In genomic region chr19:49846408-49846807, GRCh38 we compare ENCODE assay signal across 14 cellular contexts. TPM values are rescaled to one million over a fixed set of nuclear protein-coding genes. Genes with fewer than 3 reads are reported as not detected.
A peak's percentile ranks its signal among the peaks of the same experiment; 100 is the strongest.
DNase-seq lines count a peak whose midpoint lies in the region; ATAC-seq, FAIRE-seq and TF ChIP-seq lines count a peak whose summit lies in the region.
"Had no signal": no experiment of that assay in that cellular context is flagged by ENCODE, and none has a peak within 500 bp of the region (broad histone marks: within the 10 kb centered on the region; RNA-seq: fewer than 3 reads in every experiment).

No MANE protein-coding gene starts in this region.

- CTCF ChIA-PET in HepG2 (lab: Yijun Ruan, JAX; ENCODE audit: low intra/inter-chr PET ratio, low total read pairs): no interaction called here

- WGBS in HepG2 (ENCODE audit: low lambda C conversion rate): 78% methylated on average over 5 of the region's 5 CpGs
- WGBS in right lobe of liver (ENCODE audit: insufficient coverage, low coverage, low lambda C conversion rate, missing lambda C conversion rate): 67% methylated on average over 4 of the region's 5 CpGs
- WGBS in psoas muscle, 3 donors: 72 to 86% (median 82%) methylated on average over 5 of the region's 5 CpGs

- no peak overlapping the region for H3K4me2 ChIP-seq in HepG2 (ENCODE audit: low read depth, low read length)
- H3K4me2 ChIP-seq: BLaER1 had no signal

- H3K4me3 ChIP-seq in HepG2 (replicated peaks in 1 of 3; ENCODE audit: insufficient read depth in 1 of 3, low read depth in 2 of 3, low read length in 3 of 3): no peak overlapping the region
- H3K4me3 ChIP-seq in right lobe of liver: no peak overlapping the region
- H3K4me3 ChIP-seq in psoas muscle: no peak overlapping the region
- H3K4me3 ChIP-seq: BLaER1 had no signal

- no peak overlapping the region for H2AFZ ChIP-seq in HepG2 (ENCODE audit: low read length)

- intact Hi-C loops in HepG2 (cut with micrococcal nuclease; ENCODE audit: unreplicated experiment) (no loop called here), right lobe of liver (cut with DNase I) (no loop called here), psoas muscle (cut with DNase I) (no loop called here)

- ATAC-seq in HepG2 (no peak), right lobe of liver (no peak), naive B cell (ENCODE audit: low read depth in 2 of 2) (no peak), psoas muscle (no peak), GM19328 (IDR thresholded peaks at IDR 0.05; ENCODE audit: unreplicated experiment) (no peak), SK-N-SH treated with all-trans-retinoic acid at 6 μM for 48 hours (no peak), GM21423 (IDR thresholded peaks at IDR 0.05; ENCODE audit: unreplicated experiment) (no peak)

- BruUV-seq in HepG2 (replicated peaks; lab: Mats Ljungman, UMichigan): no TSS peak

- H3K36me3 ChIP-seq in HepG2 (replicated peaks in 1 of 2; ENCODE audit: control insufficient read depth in 1 of 2, insufficient read depth in 2 of 2, low read length in 2 of 2) (no peaks in the 10 kb centered on the region), right lobe of liver (no peaks in the 10 kb centered on the region), psoas muscle (ENCODE audit: insufficient read depth in 1 of 2, low read depth in 1 of 2) (no peaks in the 10 kb centered on the region)

- H3K9ac ChIP-seq in HepG2 (ENCODE audit: insufficient read depth, low read depth, low read length): no peak overlapping the region
- H3K9ac ChIP-seq: BLaER1 had no signal

- peaks cover 22 to 70% (median 56%) of the 10 kb centered on the region in 3 donors for H3K4me1 Mint-ChIP-seq in naive B cell

- TF ChIP-seq POLR2A in HepG2 (IDR thresholded peaks at IDR 0.05; ENCODE audit: insufficient read depth in 1 of 2, low read depth in 2 of 2, low read length in 2 of 2) (no peak), right lobe of liver (IDR thresholded peaks at IDR 0.05) (no peak)

- POLR2A ChIA-PET in HepG2 (lab: Yijun Ruan, JAX): no interaction called here

- TF ChIP-seq RAD21 in HepG2 (CRISPR knock-in tag; IDR thresholded peaks at IDR 0.05): no peak

- peaks cover 0 to 5% (median 0%) of the 10 kb centered on the region in 7 donors for H3K9me3 Mint-ChIP-seq in naive B cell

- peak overlapping the region in 5 of 8 donors; percentile 16 to 55 (median 35) for H3K4me3 Mint-ChIP-seq in naive B cell

- no peaks in the 10 kb centered on the region for H3K9me3 ChIP-seq in HepG2 (ENCODE audit: low read length)
- no peaks in the 10 kb centered on the region for H3K9me3 ChIP-seq in right lobe of liver
- no peaks in the 10 kb centered on the region for H3K9me3 ChIP-seq in psoas muscle

- H3K27me3 ChIP-seq in HepG2 (ENCODE audit: control insufficient read depth in 1 of 2, insufficient read depth in 2 of 2, low read length in 2 of 2): no peaks in the 10 kb centered on the region
- no peaks in the 10 kb centered on the region for H3K27me3 ChIP-seq in right lobe of liver
- H3K27me3 ChIP-seq in psoas muscle (ENCODE audit: insufficient read depth in 3 of 3, low read length in 2 of 3): no peaks in the 10 kb centered on the region
- H3K27me3 ChIP-seq: BLaER1 had no signal

- H4K20me1 ChIP-seq in HepG2 (ENCODE audit: insufficient read depth, low read length): no peaks in the 10 kb centered on the region

- H3K27ac ChIP-seq in HepG2 (ENCODE audit: extremely low read length, insufficient read depth, low read length) (no peak overlapping the region), right lobe of liver (no peak overlapping the region), psoas muscle (peak overlapping the region; percentile 72)
- H3K27ac ChIP-seq: 22Rv1, BLaER1, HL-60 had no signal

- H3K79me2 ChIP-seq in HepG2 (ENCODE audit: insufficient read depth, low read length): no peaks in the 10 kb centered on the region

- peak overlapping the region in 2 of 6 donors; percentile 31 to 52 for H3K27ac Mint-ChIP-seq in naive B cell

- TF ChIP-seq EP300 in HepG2 (IDR thresholded peaks at IDR 0.05; ENCODE audit: low read depth in 2 of 2, low read length in 2 of 2) (no peak), HepG2 (CRISPR knock-in tag; IDR thresholded peaks at IDR 0.05; ENCODE audit: borderline replicate concordance) (no peak)

- no peaks in the 10 kb centered on the region for H3K27me3 Mint-ChIP-seq in naive B cell

- H3K36me3 Mint-ChIP-seq in naive B cell: no peaks in the 10 kb centered on the region

- TF ChIP-seq CTCF in HepG2 (CRISPR knock-in tag; IDR thresholded peaks at IDR 0.05): no peak
- no peak for TF ChIP-seq CTCF in right lobe of liver (IDR thresholded peaks at IDR 0.05)
- TF ChIP-seq CTCF in psoas muscle (IDR thresholded peaks at IDR 0.05): no peak

- no peak for DNase-seq in HepG2 (ENCODE audit: low spot score)
- no peak for DNase-seq in right lobe of liver
- no peak for DNase-seq in naive B cell
- no peak for DNase-seq in psoas muscle
- DNase-seq: DMS53, GF-D8, HCEC 1CT, KBM-7 had no signal

- FAIRE-seq in HepG2 (lab: Jason Lieb, UNC): no peak

- H3K4me1 ChIP-seq in HepG2 (ENCODE audit: insufficient read depth, low read length) (peaks cover 21% of the 10 kb centered on the region), right lobe of liver (peaks cover 0 to 5% (median 1%) of the 10 kb centered on the region in 4 donors), psoas muscle (peaks cover 21% of the 10 kb centered on the region)

- in situ Hi-C loops in HepG2 (cut with HindIII; ENCODE audit: extremely low pct_ligation_motif_present, low pct_unique_long_range_greater_than_20kb): no loop called here

RNA-seq across cellular contexts. Expression of gene PTOV1, which starts 4.6 kb away (rescaled TPM):
- total RNA-seq in HepG2 (2016; rRNA removed; fragmentation: Illumina TruSeq; extraction: Trizol) (59.4 and 68.5 TPM in 2 replicates), right lobe of liver (10 to 100 TPM; 44.4 to 93.0 (median 69.6) TPM), psoas muscle (100 to 1,000 TPM in 3 of 4 donors, 10 to 100 TPM in 1; 93.2 to 189 (median 151) TPM)
- total RNA-seq in HepG2 (2016; cell fraction: cytosol; rRNA removed; fragmentation: Illumina TruSeq; extraction: Trizol; ENCODE audit: low read depth): 30.7 and 36.0 TPM in 2 replicates
- total RNA-seq in HepG2 (2016; cell fraction: insoluble cytoplasmic fraction; rRNA removed; fragmentation: Illumina TruSeq; extraction: Trizol): 67.3 and 74.4 TPM in 2 replicates
- 45.7 and 54.4 TPM in 2 replicates for total RNA-seq in HepG2 (2016; cell fraction: membrane; rRNA removed; fragmentation: Illumina TruSeq; extraction: Trizol)
- 68.2 and 84.3 TPM in 2 replicates for total RNA-seq in HepG2 (2016; cell fraction: nucleus; rRNA removed; fragmentation: Illumina TruSeq; extraction: Trizol)
- polyA plus RNA-seq in HepG2 (2011; rRNA removed) (63.5 and 77.7 TPM in 2 replicates), naive B cell (ENCODE audit: low read depth in 6 of 6) (10 to 100 TPM; 46.1 to 98.3 (median 60.3) TPM), psoas muscle (100 to 1,000 TPM in 2 of 3 donors, 10 to 100 TPM in 1; 72.1 to 122 (median 106) TPM)
- polyA plus RNA-seq in HepG2 (2011; cell fraction: cytosol; rRNA removed): 27.3 and 44.2 TPM in 2 replicates
- polyA plus RNA-seq in HepG2 (2011; cell fraction: nucleus; rRNA removed): 387 and 441 TPM in 2 replicates
- 72.7 and 99.0 TPM in 2 replicates for polyA plus RNA-seq in HepG2 (2012)
- 24.0 and 27.8 TPM in 2 replicates for polyA plus RNA-seq in HepG2 (2016; cell fraction: cytosol; fragmentation: Illumina TruSeq; extraction: Trizol; ENCODE audit: low read depth)
- 78.0 and 94.4 TPM in 2 replicates for polyA plus RNA-seq in HepG2 (2016; cell fraction: insoluble cytoplasmic fraction; fragmentation: Illumina TruSeq; extraction: Trizol; ENCODE audit: low read depth)
- polyA plus RNA-seq in HepG2 (2016; cell fraction: membrane; fragmentation: Illumina TruSeq; extraction: Trizol; ENCODE audit: low read depth): 34.7 and 37.3 TPM in 2 replicates
- 178 and 181 TPM in 2 replicates for polyA plus RNA-seq in HepG2 (2016; cell fraction: nucleus; fragmentation: Illumina TruSeq; extraction: Trizol; ENCODE audit: insufficient read depth, low read depth)
- polyA minus RNA-seq in HepG2 (2011; rRNA and poly(A)+ RNA removed; ENCODE audit: low replicate concordance): 73.5 and 109 TPM in 2 replicates
- 42.8 and 45.1 TPM in 2 replicates for polyA minus RNA-seq in HepG2 (2011; cell fraction: cytosol; rRNA and poly(A)+ RNA removed)
- 69.0 and 75.8 TPM in 2 replicates for polyA minus RNA-seq in HepG2 (2011; cell fraction: nucleus; rRNA and poly(A)+ RNA removed)

RNA-seq across cellular contexts. Expression of gene PNKP, which starts 21.0 kb away (rescaled TPM):
- total RNA-seq in HepG2 (2016; rRNA removed; fragmentation: Illumina TruSeq; extraction: Trizol) (12.5 and 27.1 TPM in 2 replicates), right lobe of liver (10 to 100 TPM; 21.0 to 37.5 (median 27.9) TPM), psoas muscle (10 to 100 TPM; 20.6 to 28.2 (median 23.9) TPM)
- total RNA-seq in HepG2 (2016; cell fraction: cytosol; rRNA removed; fragmentation: Illumina TruSeq; extraction: Trizol; ENCODE audit: low read depth): 15.1 and 16.6 TPM in 2 replicates
- 14.0 and 23.3 TPM in 2 replicates for total RNA-seq in HepG2 (2016; cell fraction: insoluble cytoplasmic fraction; rRNA removed; fragmentation: Illumina TruSeq; extraction: Trizol)
- 10.4 and 12.6 TPM in 2 replicates for total RNA-seq in HepG2 (2016; cell fraction: membrane; rRNA removed; fragmentation: Illumina TruSeq; extraction: Trizol)
- total RNA-seq in HepG2 (2016; cell fraction: nucleus; rRNA removed; fragmentation: Illumina TruSeq; extraction: Trizol): 22.5 and 24.4 TPM in 2 replicates
- polyA plus RNA-seq in HepG2 (2011; rRNA removed) (12.7 and 17.0 TPM in 2 replicates), naive B cell (ENCODE audit: low read depth in 6 of 6) (10 to 100 TPM; 39.4 to 64.9 (median 49.8) TPM), psoas muscle (10 to 100 TPM; 16.7 to 31.9 (median 18.2) TPM)
- polyA plus RNA-seq in HepG2 (2011; cell fraction: cytosol; rRNA removed): 6.9 and 10.2 TPM in 2 replicates
- polyA plus RNA-seq in HepG2 (2011; cell fraction: nucleus; rRNA removed): 96.1 and 104 TPM in 2 replicates
- polyA plus RNA-seq in HepG2 (2012): 14.4 and 18.2 TPM in 2 replicates
- polyA plus RNA-seq in HepG2 (2016; cell fraction: cytosol; fragmentation: Illumina TruSeq; extraction: Trizol; ENCODE audit: low read depth): 6.4 and 8.2 TPM in 2 replicates
- 11.5 and 13.4 TPM in 2 replicates for polyA plus RNA-seq in HepG2 (2016; cell fraction: insoluble cytoplasmic fraction; fragmentation: Illumina TruSeq; extraction: Trizol; ENCODE audit: low read depth)
- polyA plus RNA-seq in HepG2 (2016; cell fraction: membrane; fragmentation: Illumina TruSeq; extraction: Trizol; ENCODE audit: low read depth): 11.3 and 40.2 TPM in 2 replicates
- polyA plus RNA-seq in HepG2 (2016; cell fraction: nucleus; fragmentation: Illumina TruSeq; extraction: Trizol; ENCODE audit: insufficient read depth, low read depth): 87.3 and 98.8 TPM in 2 replicates
- polyA minus RNA-seq in HepG2 (2011; rRNA and poly(A)+ RNA removed; ENCODE audit: low replicate concordance): 16.1 and 37.1 TPM in 2 replicates
- polyA minus RNA-seq in HepG2 (2011; cell fraction: cytosol; rRNA and poly(A)+ RNA removed): 9.8 and 10.1 TPM in 2 replicates
- 30.5 and 40.2 TPM in 2 replicates for polyA minus RNA-seq in HepG2 (2011; cell fraction: nucleus; rRNA and poly(A)+ RNA removed)

RNA-seq across cellular contexts. Expression of gene MED25, which starts 28.3 kb away (rescaled TPM):
- total RNA-seq in HepG2 (2016; rRNA removed; fragmentation: Illumina TruSeq; extraction: Trizol) (11.1 and 11.3 TPM in 2 replicates), right lobe of liver (10 to 100 TPM in 5 of 6 experiments, 1 to 10 TPM in 1; 9.9 to 16.3 (median 11.8) TPM), psoas muscle (10 to 100 TPM; 43.0 to 97.8 (median 69.7) TPM)
- 3.0 and 3.1 TPM in 2 replicates for total RNA-seq in HepG2 (2016; cell fraction: cytosol; rRNA removed; fragmentation: Illumina TruSeq; extraction: Trizol; ENCODE audit: low read depth)
- total RNA-seq in HepG2 (2016; cell fraction: insoluble cytoplasmic fraction; rRNA removed; fragmentation: Illumina TruSeq; extraction: Trizol): 10.4 and 11.0 TPM in 2 replicates
- 6.7 and 8.6 TPM in 2 replicates for total RNA-seq in HepG2 (2016; cell fraction: membrane; rRNA removed; fragmentation: Illumina TruSeq; extraction: Trizol)
- 18.0 and 18.4 TPM in 2 replicates for total RNA-seq in HepG2 (2016; cell fraction: nucleus; rRNA removed; fragmentation: Illumina TruSeq; extraction: Trizol)
- polyA plus RNA-seq in HepG2 (2011; rRNA removed) (13.3 and 15.1 TPM in 2 replicates), naive B cell (ENCODE audit: low read depth in 6 of 6) (10 to 100 TPM; 21.2 to 49.7 (median 28.9) TPM), psoas muscle (100 to 1,000 TPM in 1 of 3 donors, 10 to 100 TPM in 2; 24.5 to 125 (median 92.5) TPM)
- 5.3 and 5.7 TPM in 2 replicates for polyA plus RNA-seq in HepG2 (2011; cell fraction: cytosol; rRNA removed)
- polyA plus RNA-seq in HepG2 (2011; cell fraction: nucleus; rRNA removed): 48.1 and 61.9 TPM in 2 replicates
- polyA plus RNA-seq in HepG2 (2012): 17.3 and 20.9 TPM in 2 replicates
- polyA plus RNA-seq in HepG2 (2016; cell fraction: cytosol; fragmentation: Illumina TruSeq; extraction: Trizol; ENCODE audit: low read depth): 5.1 and 5.2 TPM in 2 replicates
- 16.3 and 22.3 TPM in 2 replicates for polyA plus RNA-seq in HepG2 (2016; cell fraction: insoluble cytoplasmic fraction; fragmentation: Illumina TruSeq; extraction: Trizol; ENCODE audit: low read depth)
- 7.9 and 9.9 TPM in 2 replicates for polyA plus RNA-seq in HepG2 (2016; cell fraction: membrane; fragmentation: Illumina TruSeq; extraction: Trizol; ENCODE audit: low read depth)
- polyA plus RNA-seq in HepG2 (2016; cell fraction: nucleus; fragmentation: Illumina TruSeq; extraction: Trizol; ENCODE audit: insufficient read depth, low read depth): 46.3 and 50.3 TPM in 2 replicates
- polyA minus RNA-seq in HepG2 (2011; rRNA and poly(A)+ RNA removed; ENCODE audit: low replicate concordance): 31.2 and 56.4 TPM in 2 replicates
- polyA minus RNA-seq in HepG2 (2011; cell fraction: cytosol; rRNA and poly(A)+ RNA removed): 9.1 and 11.4 TPM in 2 replicates
- polyA minus RNA-seq in HepG2 (2011; cell fraction: nucleus; rRNA and poly(A)+ RNA removed): 21.9 and 22.9 TPM in 2 replicates

RNA-seq across cellular contexts. Expression of gene AKT1S1, which starts 30.7 kb away (rescaled TPM):
- total RNA-seq in HepG2 (2016; rRNA removed; fragmentation: Illumina TruSeq; extraction: Trizol): 10.9 and 13.5 TPM in 2 replicates
- 6.3 and 7.3 TPM in 2 replicates for total RNA-seq in HepG2 (2016; cell fraction: cytosol; rRNA removed; fragmentation: Illumina TruSeq; extraction: Trizol; ENCODE audit: low read depth)
- total RNA-seq in HepG2 (2016; cell fraction: insoluble cytoplasmic fraction; rRNA removed; fragmentation: Illumina TruSeq; extraction: Trizol): 10.3 and 14.9 TPM in 2 replicates
- total RNA-seq in HepG2 (2016; cell fraction: membrane; rRNA removed; fragmentation: Illumina TruSeq; extraction: Trizol): 14.8 and 16.5 TPM in 2 replicates
- 12.4 and 13.6 TPM in 2 replicates for total RNA-seq in HepG2 (2016; cell fraction: nucleus; rRNA removed; fragmentation: Illumina TruSeq; extraction: Trizol)
- polyA plus RNA-seq in HepG2 (2011; rRNA removed): 27.8 and 30.0 TPM in 2 replicates
- 29.0 and 32.7 TPM in 2 replicates for polyA plus RNA-seq in HepG2 (2011; cell fraction: cytosol; rRNA removed)
- 56.2 and 76.4 TPM in 2 replicates for polyA plus RNA-seq in HepG2 (2011; cell fraction: nucleus; rRNA removed)
- polyA plus RNA-seq in HepG2 (2012): 19.5 and 19.7 TPM in 2 replicates
- 22.7 and 24.3 TPM in 2 replicates for polyA plus RNA-seq in HepG2 (2016; cell fraction: cytosol; fragmentation: Illumina TruSeq; extraction: Trizol; ENCODE audit: low read depth)
- 43.5 and 52.7 TPM in 2 replicates for polyA plus RNA-seq in HepG2 (2016; cell fraction: insoluble cytoplasmic fraction; fragmentation: Illumina TruSeq; extraction: Trizol; ENCODE audit: low read depth)
- polyA plus RNA-seq in HepG2 (2016; cell fraction: membrane; fragmentation: Illumina TruSeq; extraction: Trizol; ENCODE audit: low read depth): 46.7 and 51.1 TPM in 2 replicates
- polyA plus RNA-seq in HepG2 (2016; cell fraction: nucleus; fragmentation: Illumina TruSeq; extraction: Trizol; ENCODE audit: insufficient read depth, low read depth): 55.9 and 59.4 TPM in 2 replicates
- 25.3 and 37.7 TPM in 2 replicates for polyA minus RNA-seq in HepG2 (2011; rRNA and poly(A)+ RNA removed; ENCODE audit: low replicate concordance)
- polyA minus RNA-seq in HepG2 (2011; cell fraction: cytosol; rRNA and poly(A)+ RNA removed): 13.0 and 14.0 TPM in 2 replicates
- polyA minus RNA-seq in HepG2 (2011; cell fraction: nucleus; rRNA and poly(A)+ RNA removed): 21.9 and 22.5 TPM in 2 replicates
- total RNA-seq in right lobe of liver: 10 to 100 TPM; 18.2 to 27.0 (median 22.4) TPM
- polyA plus RNA-seq in naive B cell (ENCODE audit: low read depth in 6 of 6): 1 to 10 TPM; 1.5 to 6.0 (median 3.2) TPM
- total RNA-seq in psoas muscle: 10 to 100 TPM; 56.0 to 82.8 (median 57.2) TPM
- polyA plus RNA-seq in psoas muscle: 100 to 1,000 TPM in 1 of 3 donors, 10 to 100 TPM in 2; 48.0 to 103 (median 76.0) TPM

RNA-seq across cellular contexts. Expression of gene TBC1D17, which starts 31.1 kb away (rescaled TPM):
- 3.6 and 9.7 TPM in 2 replicates for total RNA-seq in HepG2 (2016; rRNA removed; fragmentation: Illumina TruSeq; extraction: Trizol)
- total RNA-seq in HepG2 (2016; cell fraction: cytosol; rRNA removed; fragmentation: Illumina TruSeq; extraction: Trizol; ENCODE audit: low read depth): 3.6 and 4.6 TPM in 2 replicates
- total RNA-seq in HepG2 (2016; cell fraction: insoluble cytoplasmic fraction; rRNA removed; fragmentation: Illumina TruSeq; extraction: Trizol): 4.5 and 10.0 TPM in 2 replicates
- total RNA-seq in HepG2 (2016; cell fraction: membrane; rRNA removed; fragmentation: Illumina TruSeq; extraction: Trizol): 7.6 and 8.5 TPM in 2 replicates
- total RNA-seq in HepG2 (2016; cell fraction: nucleus; rRNA removed; fragmentation: Illumina TruSeq; extraction: Trizol): 8.6 and 13.7 TPM in 2 replicates
- 16.9 and 21.6 TPM in 2 replicates for polyA plus RNA-seq in HepG2 (2011; rRNA removed)
- 7.9 and 12.0 TPM in 2 replicates for polyA plus RNA-seq in HepG2 (2011; cell fraction: cytosol; rRNA removed)
- polyA plus RNA-seq in HepG2 (2011; cell fraction: nucleus; rRNA removed): 83.8 and 108 TPM in 2 replicates
- 19.0 and 23.3 TPM in 2 replicates for polyA plus RNA-seq in HepG2 (2012)
- 4.7 and 5.1 TPM in 2 replicates for polyA plus RNA-seq in HepG2 (2016; cell fraction: cytosol; fragmentation: Illumina TruSeq; extraction: Trizol; ENCODE audit: low read depth)
- 10.7 and 15.1 TPM in 2 replicates for polyA plus RNA-seq in HepG2 (2016; cell fraction: insoluble cytoplasmic fraction; fragmentation: Illumina TruSeq; extraction: Trizol; ENCODE audit: low read depth)
- polyA plus RNA-seq in HepG2 (2016; cell fraction: membrane; fragmentation: Illumina TruSeq; extraction: Trizol; ENCODE audit: low read depth): 9.3 and 10.8 TPM in 2 replicates
- polyA plus RNA-seq in HepG2 (2016; cell fraction: nucleus; fragmentation: Illumina TruSeq; extraction: Trizol; ENCODE audit: insufficient read depth, low read depth): 45.7 and 46.6 TPM in 2 replicates
- 14.8 and 17.4 TPM in 2 replicates for polyA minus RNA-seq in HepG2 (2011; rRNA and poly(A)+ RNA removed; ENCODE audit: low replicate concordance)
- 9.8 and 11.2 TPM in 2 replicates for polyA minus RNA-seq in HepG2 (2011; cell fraction: cytosol; rRNA and poly(A)+ RNA removed)
- 16.0 and 24.2 TPM in 2 replicates for polyA minus RNA-seq in HepG2 (2011; cell fraction: nucleus; rRNA and poly(A)+ RNA removed)
- 10 to 100 TPM; 12.6 to 38.1 (median 27.8) TPM for total RNA-seq in right lobe of liver
- polyA plus RNA-seq in naive B cell (ENCODE audit: low read depth in 6 of 6): 10 to 100 TPM; 10.5 to 20.6 (median 12.3) TPM
- total RNA-seq in psoas muscle: 100 to 1,000 TPM in 2 of 4 donors, 10 to 100 TPM in 2; 81.8 to 107 (median 94.8) TPM
- polyA plus RNA-seq in psoas muscle: 10 to 100 TPM; 36.3 to 62.0 (median 52.6) TPM
